Comparison of ENCODE assay signal across 8 cellular contexts in the genomic region with DNA sequence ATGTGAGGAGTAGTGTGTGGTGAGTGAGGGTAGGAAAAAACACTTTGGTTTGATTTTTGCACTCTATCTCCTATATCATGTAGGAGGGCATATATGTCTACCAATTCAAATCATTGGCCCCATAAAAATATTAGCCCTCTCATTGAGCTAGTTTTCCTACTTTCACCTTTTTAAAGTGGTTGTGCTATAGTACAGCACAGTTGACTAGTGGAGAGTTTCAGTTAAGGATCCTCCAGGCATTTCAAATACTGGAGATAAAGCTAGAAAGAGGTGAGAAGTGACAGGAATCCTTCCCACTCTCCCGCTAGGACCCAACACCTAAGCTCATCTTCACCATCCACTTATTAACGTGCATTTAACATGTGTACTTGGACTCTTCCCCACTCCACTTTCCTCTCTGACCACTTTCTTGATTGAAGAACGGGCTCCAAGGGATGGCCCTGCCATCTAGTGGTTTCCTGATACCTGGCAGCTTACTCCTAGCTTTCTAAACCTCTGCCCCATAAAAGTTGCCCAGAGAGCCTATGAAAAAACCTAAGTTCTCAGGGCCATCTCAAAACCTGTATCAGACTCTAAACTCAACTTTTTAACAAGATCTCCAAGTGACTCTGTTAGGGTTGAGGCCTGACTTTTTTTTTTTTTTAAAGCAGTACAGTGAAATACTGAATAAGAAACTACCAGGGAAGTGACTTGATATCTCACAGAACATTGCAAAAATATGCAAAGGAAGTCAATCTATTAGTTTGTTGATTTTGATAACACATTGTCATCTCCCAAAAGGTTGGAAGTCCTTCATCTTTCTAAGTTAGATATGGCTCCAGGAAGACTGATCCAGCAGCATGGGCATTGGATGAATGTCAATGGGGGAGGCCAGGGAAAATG. TPM values are rescaled to one million over a fixed set of nuclear protein-coding genes. Genes with fewer than 3 reads are reported as not detected.
DNase-seq lines count a peak whose midpoint lies in the region; ATAC-seq and TF ChIP-seq lines count a peak whose summit lies in the region.

No MANE protein-coding gene starts in this region.

- H3K4me3 ChIP-seq in GM23338, result no peak overlapping the region
- no peak overlapping the region for H3K4me3 ChIP-seq in naive thymus-derived CD4-positive, alpha-beta T cell (ENCODE audit: low read length)

- no peak overlapping the region for H3K4me3 Mint-ChIP-seq in activated CD4-positive, alpha-beta memory T cell treated with anti-CD3 and anti-CD28 coated beads for 36 hours
- H3K4me3 Mint-ChIP-seq in activated CD4-positive, alpha-beta memory T cell treated with anti-CD3 and anti-CD28 coated beads, Interleukin-2, amount 10 ng/mL, durations not matched to agents 7 days and 5 days, result no peak overlapping the region
- no peak overlapping the region for H3K4me3 Mint-ChIP-seq in GM23338
- no peak overlapping the region for H3K4me3 Mint-ChIP-seq in naive thymus-derived CD4-positive, alpha-beta T cell

- no peaks in the 10 kb centered on the region for H3K79me2 ChIP-seq in GM23338 (replicated peaks; ENCODE audit: insufficient read depth)

- H3K36me3 ChIP-seq in GM23338 (ENCODE audit: insufficient read depth), result no peaks in the 10 kb centered on the region
- H3K36me3 ChIP-seq in naive thymus-derived CD4-positive, alpha-beta T cell (ENCODE audit: control insufficient read depth in 2 of 3, insufficient read depth in 3 of 3, low read length in 3 of 3), result no peaks in the 10 kb centered on the region

- H3K27ac Mint-ChIP-seq in activated CD4-positive, alpha-beta memory T cell treated with anti-CD3 and anti-CD28 coated beads for 36 hours, result no peak overlapping the region
- no peak overlapping the region for H3K27ac Mint-ChIP-seq in activated CD4-positive, alpha-beta memory T cell treated with anti-CD3 and anti-CD28 coated beads, Interleukin-2, amount 10 ng/mL, durations not matched to agents 7 days and 5 days
- no peak overlapping the region for H3K27ac Mint-ChIP-seq in GM23338
- H3K27ac Mint-ChIP-seq in naive thymus-derived CD4-positive, alpha-beta T cell, result no peak overlapping the region

- H3K9me2 ChIP-seq in GM23338 (ENCODE audit: insufficient read depth), result no peaks in the 10 kb centered on the region

- no peaks in the 10 kb centered on the region for H3K4me1 Mint-ChIP-seq in activated CD4-positive, alpha-beta memory T cell treated with anti-CD3 and anti-CD28 coated beads for 36 hours (ENCODE audit: low read depth)
- peaks cover 30% of the 10 kb centered on the region for H3K4me1 Mint-ChIP-seq in activated CD4-positive, alpha-beta memory T cell treated with anti-CD3 and anti-CD28 coated beads, Interleukin-2, amount 10 ng/mL, durations not matched to agents 7 days and 5 days
- peaks cover 3% of the 10 kb centered on the region for H3K4me1 Mint-ChIP-seq in GM23338
- H3K4me1 Mint-ChIP-seq in naive thymus-derived CD4-positive, alpha-beta T cell, result peaks cover 0 to 31% (median 0%) of the 10 kb centered on the region in 7 donors

- ATAC-seq in GM23338 (peak; percentile 80), SK-N-SH treated with all-trans-retinoic acid at 6 μM for 48 hours (peak; percentile 96)
- peak; percentile 61 for ATAC-seq in naive thymus-derived CD4-positive, alpha-beta T cell

- no peak for TF ChIP-seq POLR2A in erythroblast (IDR thresholded peaks at IDR 0.05; ENCODE audit: low read length)

- DNase-seq in activated CD4-positive, alpha-beta memory T cell treated with anti-CD3 and anti-CD28 coated beads for 36 hours, result peak; percentile 38
- no peak for DNase-seq in activated CD4-positive, alpha-beta memory T cell treated with anti-CD3 and anti-CD28 coated beads, Interleukin-2, amount 10 ng/mL, durations not matched to agents 7 days and 5 days
- peak; percentile 73 for DNase-seq in GM23338 (ENCODE audit: low spot score)
- DNase-seq in NAMALWA (ENCODE audit: low spot score), result peak; percentile 69
- DNase-seq in erythroblast (lab: John Stamatoyannopoulos, UW), result peak; percentile 23 to 42
- DNase-seq in naive thymus-derived CD4-positive, alpha-beta T cell, result no peak
- no peak for DNase-seq in activated CD8-positive, alpha-beta memory T cell treated with anti-CD3 and anti-CD28 coated beads for 24 hours

- POLR2A ChIA-PET in activated CD4-positive, alpha-beta memory T cell treated with anti-CD3 and anti-CD28 coated beads for 36 hours (lab: Charles Lee), result no interaction called here
- POLR2A ChIA-PET in activated CD4-positive, alpha-beta memory T cell treated with anti-CD3 and anti-CD28 coated beads, Interleukin-2, amount 10 ng/mL, durations not matched to agents 7 days and 5 days (lab: Charles Lee), result interaction anchor here (1.2 to 1.9 kb wide), 2 partner anchors 19 to 21 kb away, joined by 3 to 9 read pairs; no protein-coding TSS in a partner anchor
- POLR2A ChIA-PET in naive thymus-derived CD4-positive, alpha-beta T cell (lab: Charles Lee), result no interaction called here

- H3K4me1 ChIP-seq in GM23338 (ENCODE audit: insufficient read depth), result peaks cover 4% of the 10 kb centered on the region; the same call in 1 of the 2 replicates
- H3K4me1 ChIP-seq in naive thymus-derived CD4-positive, alpha-beta T cell (ENCODE audit: control insufficient read depth in 2 of 2, insufficient read depth in 2 of 2, low read length in 2 of 2), result no peaks in the 10 kb centered on the region

- H3F3A ChIP-seq in GM23338 (replicated peaks; ENCODE audit: low read depth), result no peaks in the 10 kb centered on the region

- H3K9me3 ChIP-seq in naive thymus-derived CD4-positive, alpha-beta T cell (ENCODE audit: control insufficient read depth in 2 of 3, low read length in 3 of 3), result no peaks in the 10 kb centered on the region

- intact Hi-C loops in activated CD4-positive, alpha-beta memory T cell treated with anti-CD3 and anti-CD28 coated beads for 36 hours (cut with micrococcal nuclease), result loop anchor here (1.0 to 10.0 kb wide), 3 partner anchors 122 to 742 kb away; no protein-coding TSS in a partner anchor
- intact Hi-C loops in naive thymus-derived CD4-positive, alpha-beta T cell (cut with micrococcal nuclease), result loop anchor here (1.0 to 10.0 kb wide), 5 partner anchors 18 to 1162 kb away; partner anchors contain the start of gene IL12A (in 1 of the 2)

- no peak overlapping the region for H3K4me2 ChIP-seq in GM23338

- no peaks in the 10 kb centered on the region for H3K27me3 ChIP-seq in GM23338 (ENCODE audit: insufficient read depth)
- H3K27me3 ChIP-seq in naive thymus-derived CD4-positive, alpha-beta T cell (ENCODE audit: control insufficient read depth in 2 of 2, insufficient read depth in 2 of 2, low read length in 2 of 2), result no peaks in the 10 kb centered on the region

- no peaks in the 10 kb centered on the region for H3K36me3 Mint-ChIP-seq in activated CD4-positive, alpha-beta memory T cell treated with anti-CD3 and anti-CD28 coated beads for 36 hours
- no peaks in the 10 kb centered on the region for H3K36me3 Mint-ChIP-seq in activated CD4-positive, alpha-beta memory T cell treated with anti-CD3 and anti-CD28 coated beads, Interleukin-2, amount 10 ng/mL, durations not matched to agents 7 days and 5 days (ENCODE audit: low read depth)
- H3K36me3 Mint-ChIP-seq in GM23338 (ENCODE audit: low read depth), result no peaks in the 10 kb centered on the region
- H3K36me3 Mint-ChIP-seq in naive thymus-derived CD4-positive, alpha-beta T cell, result no peaks in the 10 kb centered on the region

- no peak overlapping the region for H3K27ac ChIP-seq in GM23338 (ENCODE audit: low read depth)
- no peak overlapping the region for H3K27ac ChIP-seq in naive thymus-derived CD4-positive, alpha-beta T cell (ENCODE audit: low read depth, low read length)

- no peak overlapping the region for H2AFZ ChIP-seq in GM23338

- H4K20me1 ChIP-seq in GM23338 (replicated peaks; ENCODE audit: insufficient read depth), result no peaks in the 10 kb centered on the region

- peak; percentile 87 to 89 for TF ChIP-seq CTCF in GM23338 (conservative IDR thresholded peaks at IDR 0.05; ENCODE audit: low read depth in 2 of 2)

- CTCF ChIA-PET in activated CD4-positive, alpha-beta memory T cell treated with anti-CD3 and anti-CD28 coated beads for 36 hours (lab: Charles Lee), result interaction anchor here (0.6 to 6.6 kb wide), 17 partner anchors 10 to 747 kb away, joined by 3 to 139 read pairs (median 3); partner anchors contain the start of gene IL12A
- CTCF ChIA-PET in activated CD4-positive, alpha-beta memory T cell treated with anti-CD3 and anti-CD28 coated beads, Interleukin-2, amount 10 ng/mL, durations not matched to agents 7 days and 5 days (lab: Charles Lee), result interaction anchor here (0.6 to 7.8 kb wide), 14 partner anchors 9 to 429 kb away, joined by 3 to 148 read pairs (median 6); partner anchors contain the start of gene IL12A
- CTCF ChIA-PET in naive thymus-derived CD4-positive, alpha-beta T cell (lab: Charles Lee), result interaction anchor here (0.9 to 1.1 kb wide), 3 partner anchors 18 to 1417 kb away, joined by 3 read pairs; partner anchors contain the start of gene IL12A

- no peaks in the 10 kb centered on the region for H3K27me3 Mint-ChIP-seq in activated CD4-positive, alpha-beta memory T cell treated with anti-CD3 and anti-CD28 coated beads for 36 hours
- no peaks in the 10 kb centered on the region for H3K27me3 Mint-ChIP-seq in activated CD4-positive, alpha-beta memory T cell treated with anti-CD3 and anti-CD28 coated beads, Interleukin-2, amount 10 ng/mL, durations not matched to agents 7 days and 5 days
- H3K27me3 Mint-ChIP-seq in GM23338 (ENCODE audit: insufficient read depth, low read depth, poor library complexity), result peaks cover 6% of the 10 kb centered on the region
- H3K27me3 Mint-ChIP-seq in naive thymus-derived CD4-positive, alpha-beta T cell, result peaks cover 0 to under 1% (median 0%) of the 10 kb centered on the region in 5 donors

- H3K9me3 Mint-ChIP-seq in activated CD4-positive, alpha-beta memory T cell treated with anti-CD3 and anti-CD28 coated beads for 36 hours, result no peaks in the 10 kb centered on the region
- no peaks in the 10 kb centered on the region for H3K9me3 Mint-ChIP-seq in activated CD4-positive, alpha-beta memory T cell treated with anti-CD3 and anti-CD28 coated beads, Interleukin-2, amount 10 ng/mL, durations not matched to agents 7 days and 5 days
- no peaks in the 10 kb centered on the region for H3K9me3 Mint-ChIP-seq in GM23338
- no peaks in the 10 kb centered on the region for H3K9me3 Mint-ChIP-seq in naive thymus-derived CD4-positive, alpha-beta T cell

TF ChIP-seq in GM23338, 12 proteins besides CTCF, POLR2A, EP300 and RAD21 (continues in another document):
- TF ChIP-seq JUNB (IDR thresholded peaks at IDR 0.05; ENCODE audit: unreplicated experiment), result no peak
- no peak for TF ChIP-seq STAT1 (IDR thresholded peaks at IDR 0.05; ENCODE audit: unreplicated experiment)

TF ChIP-seq in SK-N-SH treated with all-trans-retinoic acid at 6 μM for 48 hours, 23 proteins besides CTCF, POLR2A, EP300 and RAD21:
- no peak for TF ChIP-seq OSR1 (CRISPR knock-in tag; IDR thresholded peaks at IDR 0.05)

RNA-seq across cellular contexts. Expression of gene IL12A, which starts 17.9 kb away (rescaled TPM):
- not detected for total RNA-seq in activated CD4-positive, alpha-beta memory T cell treated with anti-CD3 and anti-CD28 coated beads for 36 hours
- total RNA-seq in activated CD4-positive, alpha-beta memory T cell treated with anti-CD3 and anti-CD28 coated beads, Interleukin-2, amount 10 ng/mL, durations not matched to agents 7 days and 5 days, result 1 to 10 TPM in 1 of 2 experiments, under 1 TPM in 1; 0.55 to 1.4 TPM
- 0.31 and 0.69 TPM in 2 replicates for total RNA-seq in GM23338 (2014; rRNA removed; shearing (Covaris generic))
- 1.3 and 1.7 TPM in 2 replicates for polyA plus RNA-seq in GM23338 (2016; fragmentation: Nextera tagmentation; extraction: Ambion mirVana)
- 1 to 10 TPM in 3 of 5 experiments, under 1 TPM in 2; 0.40 to 1.8 (median 1.3) TPM for total RNA-seq in naive thymus-derived CD4-positive, alpha-beta T cell
- under 1 TPM; 0.17 to 0.24 TPM for polyA plus RNA-seq in naive thymus-derived CD4-positive, alpha-beta T cell

Comparison
In these comparisons a context has a peak if more than half of its experiments do, and no peak if none do; other contexts are left out.
1. DNase-seq: peak in activated CD4-positive, alpha-beta memory T cell treated with anti-CD3 and anti-CD28 coated beads for 36 hours (single experiment), GM23338 (single experiment), NAMALWA (single experiment) and erythroblast (2 of 2); none in activated CD4-positive, alpha-beta memory T cell treated with anti-CD3 and anti-CD28 coated beads, Interleukin-2, amount 10 ng/mL, durations not matched to agents 7 days and 5 days (single experiment), naive thymus-derived CD4-positive, alpha-beta T cell (0 of 9) and activated CD8-positive, alpha-beta memory T cell treated with anti-CD3 and anti-CD28 coated beads for 24 hours (single experiment).
2. Peak in every context shown above with its lines, with median percentiles within 50 percentile points of each other: ATAC-seq.